21 cellular contexts compared by ENCODE assay signal in the genomic region with DNA sequence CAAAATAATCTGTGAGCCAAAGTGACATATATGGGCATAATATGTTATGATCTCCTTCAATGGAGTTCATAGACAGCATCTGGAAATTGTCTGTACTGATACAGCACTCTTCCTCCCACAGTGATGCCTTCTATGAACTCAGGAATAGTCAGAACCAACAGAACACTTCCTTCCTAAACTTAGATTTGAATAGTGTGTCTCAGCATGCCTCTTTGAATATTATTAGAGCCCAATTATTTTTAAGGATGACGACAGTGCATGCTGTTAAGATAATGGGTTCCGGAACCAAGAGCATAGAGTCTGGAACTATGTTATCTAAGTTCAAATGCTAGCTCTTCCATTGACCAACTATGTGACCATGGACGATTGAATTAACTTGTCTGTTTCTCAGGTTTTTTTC.
DNase-seq lines count a peak whose midpoint lies in the region; ATAC-seq lines count a peak whose summit lies in the region.
"Had no signal": no experiment of that assay in that cellular context is flagged by ENCODE, and none has a peak within 500 bp of the region (broad histone marks: within the 10 kb centered on the region; RNA-seq: fewer than 3 reads in every experiment).

No MANE protein-coding gene starts in this region.

- intact Hi-C loops in left cardiac atrium (cut with DNase I) (no loop called here), Right ventricle myocardium inferior (cut with DNase I) (loop anchor here (10.0 kb wide), 1 partner anchor 391 kb away; a partner anchor contains a TSS)

- ATAC-seq in left cardiac atrium: peak; percentile 74 to 85
- no peak for ATAC-seq in Right ventricle myocardium inferior
- ATAC-seq in left lobe of liver: peak; percentile 69
- ATAC-seq: GM12878, HCT116 had no signal

- DNase-seq in left cardiac atrium: no peak
- DNase-seq in Right ventricle myocardium inferior (ENCODE audit: missing footprints): no peak
- peak; percentile 81 for DNase-seq in SK-N-DZ (ENCODE audit: low spot score)
- DNase-seq in left lobe of liver (ENCODE audit: low spot score): no peak
- no peak for DNase-seq in SW480 (ENCODE audit: low spot score)
- DNase-seq in NK-92 (lab: John Stamatoyannopoulos, UW; ENCODE audit: unreplicated experiment): no peak
- DNase-seq: ACHN; BE2C; C1 segment of cervical spinal cord; CD4-positive, CD25-positive, alpha-beta regulatory T cell; CD8-positive, alpha-beta memory T cell; COR-L47; DMS 273 treated with DMSO at 0.1 percent for 48 hours; DMS53; DND-41; EL; GOT3; H7; HFFc6 had no signal
